12 cellular contexts compared by ENCODE assay signal in genomic region chr18:77072566-77072965, GRCh38.
DNase-seq lines count a peak whose midpoint lies in the region; ATAC-seq and TF ChIP-seq lines count a peak whose summit lies in the region.
"Had no signal": no experiment of that assay in that cellular context is flagged by ENCODE, and none has a peak within 500 bp of the region (broad histone marks: within the 10 kb centered on the region; RNA-seq: fewer than 3 reads in every experiment).

No MANE protein-coding gene starts in this region.

- H3K27me3 ChIP-seq in GM23248 (replicated peaks; ENCODE audit: insufficient read depth) (no peaks in the 10 kb centered on the region), left lung (no peaks in the 10 kb centered on the region)
- H3K27me3 ChIP-seq: adrenal gland had no signal

- peak overlapping the region; percentile 27 for H3K4me2 ChIP-seq in GM23248 (ENCODE audit: unreplicated experiment)

- ATAC-seq in left lung, result no peak
- no peak for ATAC-seq in stimulated activated effector memory CD8-positive, alpha-beta T cell treated with anti-CD3 and anti-CD28 coated beads, Interleukin-12 subunit alpha, Interleukin-12 subunit beta, amount 100 ng/mL, for 72 hours

- no peaks in the 10 kb centered on the region for H3K9me3 Mint-ChIP-seq in stimulated activated effector memory CD8-positive, alpha-beta T cell treated with anti-CD3 and anti-CD28 coated beads, Interleukin-12 subunit alpha, Interleukin-12 subunit beta, amount 100 ng/mL, for 72 hours

- H3K79me2 ChIP-seq in GM23248 (ENCODE audit: insufficient read depth), result no peaks in the 10 kb centered on the region

- H3K27ac Mint-ChIP-seq in stimulated activated effector memory CD8-positive, alpha-beta T cell treated with anti-CD3 and anti-CD28 coated beads, Interleukin-12 subunit alpha, Interleukin-12 subunit beta, amount 100 ng/mL, for 72 hours, result peak overlapping the region; percentile 45

- no peaks in the 10 kb centered on the region for H3K9me3 ChIP-seq in GM23248 (ENCODE audit: low read depth)
- H3K9me3 ChIP-seq in left lung, result no peaks in the 10 kb centered on the region
- H3K9me3 ChIP-seq: adrenal gland, HAP-1, mucosa of descending colon had no signal

- H3K36me3 ChIP-seq in GM23248 (ENCODE audit: low read depth), result no peaks in the 10 kb centered on the region
- peaks cover 0 to 3% of the 10 kb centered on the region in 2 donors for H3K36me3 ChIP-seq in left lung
- H3K36me3 ChIP-seq: adrenal gland, HAP-1 had no signal

- H3K4me1 Mint-ChIP-seq in stimulated activated effector memory CD8-positive, alpha-beta T cell treated with anti-CD3 and anti-CD28 coated beads, Interleukin-12 subunit alpha, Interleukin-12 subunit beta, amount 100 ng/mL, for 72 hours, result peaks cover 89% of the 10 kb centered on the region

- H3K9me2 ChIP-seq in GM23248 (ENCODE audit: insufficient read depth), result no peaks in the 10 kb centered on the region

- H3K36me3 Mint-ChIP-seq in stimulated activated effector memory CD8-positive, alpha-beta T cell treated with anti-CD3 and anti-CD28 coated beads, Interleukin-12 subunit alpha, Interleukin-12 subunit beta, amount 100 ng/mL, for 72 hours, result peaks cover 47% of the 10 kb centered on the region

- H3K27ac ChIP-seq in GM23248, result peak overlapping the region; percentile 67
- peak overlapping the region; percentile 64; the same call in 1 of the 2 replicates for H3K27ac ChIP-seq in VCaP
- peak overlapping the region; percentile 21 to 70 for H3K27ac ChIP-seq in left lung

- in situ Hi-C loops in GM23248 (cut with MboI), result loop anchor here (25.0 kb wide), 1 partner anchor 140 kb away; no protein-coding TSS in a partner anchor

- peak overlapping the region; percentile 60 for H3K4me3 Mint-ChIP-seq in stimulated activated effector memory CD8-positive, alpha-beta T cell treated with anti-CD3 and anti-CD28 coated beads, Interleukin-12 subunit alpha, Interleukin-12 subunit beta, amount 100 ng/mL, for 72 hours

- 92 to 94% methylated on average over 7 of the region's 7 CpGs for WGBS in GM23248 (ENCODE audit: low coverage in 1 of 2, low lambda C conversion rate in 2 of 2, missing lambda C conversion rate in 2 of 2), 2 experiments

- H3K4me1 ChIP-seq in GM23248 (ENCODE audit: insufficient read depth), result peaks cover 43% of the 10 kb centered on the region
- H3K4me1 ChIP-seq in left lung, result peaks cover 6 to 81% of the 10 kb centered on the region in 2 donors
- H3K4me1 ChIP-seq: HAP-1 had no signal

- TF ChIP-seq CTCF in VCaP (conservative IDR thresholded peaks at IDR 0.05), result no peak
- TF ChIP-seq CTCF in left lung (IDR thresholded peaks at IDR 0.05), result no peak

- no peaks in the 10 kb centered on the region for H4K20me1 ChIP-seq in GM23248 (ENCODE audit: insufficient read depth)

- no peak overlapping the region for H3K9ac ChIP-seq in GM23248

- H2AFZ ChIP-seq in GM23248, result no peak overlapping the region

- peaks cover 37% of the 10 kb centered on the region for H3F3A ChIP-seq in GM23248 (ENCODE audit: insufficient read depth)

- no peak overlapping the region for H3K4me3 ChIP-seq in GM23248
- no peak overlapping the region for H3K4me3 ChIP-seq in left lung
- H3K4me3 ChIP-seq: adrenal gland, HAP-1, mucosa of descending colon had no signal

- DNase-seq in GM23248 (no peak), left lung (no peak), medulla oblongata (ENCODE audit: extremely low spot score) (no peak), GOT3 (lab: John Stamatoyannopoulos, UW) (no peak)
- no peak for DNase-seq in stimulated activated effector memory CD8-positive, alpha-beta T cell treated with anti-CD3 and anti-CD28 coated beads, Interleukin-12 subunit alpha, Interleukin-12 subunit beta, amount 100 ng/mL, for 72 hours (ENCODE audit: low spot score in 2 of 2)
- DNase-seq in NK-92 treated with Interleukin-12 subunit alpha and Interleukin-12 subunit beta, amount 100 ng/mL, for 24 hours (lab: John Stamatoyannopoulos, UW), result no peak
- DNase-seq: hypothalamus, NCI-H1694 treated with DMSO at 0.1 percent for 48 hours had no signal

- intact Hi-C loops in left lung (cut with DNase I), result no loop called here
